Comparison of ENCODE assay signal across 19 cellular contexts in the genomic region with DNA sequence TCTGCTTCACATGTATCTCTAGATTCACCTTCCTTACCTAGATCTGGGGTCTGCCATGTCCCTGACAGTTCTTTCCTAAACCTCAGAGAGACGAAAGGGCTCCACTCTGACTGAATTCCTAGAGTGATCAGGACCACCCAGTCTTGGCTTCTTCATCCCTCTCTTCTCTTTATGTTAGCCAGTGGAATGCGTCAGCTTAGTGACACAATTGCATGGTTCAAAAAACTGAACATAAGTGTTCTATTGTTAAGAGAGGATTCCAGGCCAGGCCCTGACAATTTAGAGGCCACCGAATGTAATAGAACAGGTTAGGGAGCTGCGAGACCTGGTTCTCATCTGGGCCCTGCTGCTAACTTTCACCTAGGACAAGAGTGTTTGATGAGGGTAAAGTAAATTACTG. TPM values are rescaled to one million over a fixed set of nuclear protein-coding genes. Genes with fewer than 3 reads are reported as not detected.
A peak's percentile ranks its signal among the peaks of the same experiment; 100 is the strongest.
DNase-seq lines count a peak whose midpoint lies in the region; ATAC-seq, FAIRE-seq and TF ChIP-seq lines count a peak whose summit lies in the region.
"Had no signal": no experiment of that assay in that cellular context is flagged by ENCODE, and none has a peak within 500 bp of the region (broad histone marks: within the 10 kb centered on the region; RNA-seq: fewer than 3 reads in every experiment).

No MANE protein-coding gene starts in this region.

- peaks cover 2% of the 10 kb centered on the region; the same call in 1 of the 2 replicates for H3K36me3 Mint-ChIP-seq in WTC11
- no peaks in the 10 kb centered on the region for H3K36me3 Mint-ChIP-seq in progenitor cell of endocrine pancreas (ENCODE audit: insufficient read depth)

- no peaks in the 10 kb centered on the region for H3K36me3 ChIP-seq in IMR-90 (ENCODE audit: control insufficient read depth, insufficient read depth, low read length)

- H3K9me3 Mint-ChIP-seq in WTC11 (no peaks in the 10 kb centered on the region), progenitor cell of endocrine pancreas (ENCODE audit: low read depth) (no peaks in the 10 kb centered on the region)

- no peak overlapping the region for H2AK9ac ChIP-seq in IMR-90 (replicated peaks; ENCODE audit: low read depth, low read length, poor library complexity)

- no peak overlapping the region for H2AFZ ChIP-seq in IMR-90 (replicated peaks; ENCODE audit: low read length, poor library complexity)

- POLR2A ChIA-PET in IMR-90 (lab: Charles Lee; ENCODE audit: unreplicated experiment) (no interaction called here), WTC11 (lab: Charles Lee) (no interaction called here)

- H3K4me1 ChIP-seq in IMR-90 (ENCODE audit: control insufficient read depth, insufficient read depth, low read length): peaks cover 9% of the 10 kb centered on the region; the same call in 1 of the 2 replicates

- no peak overlapping the region for H2BK15ac ChIP-seq in IMR-90 (ENCODE audit: low read depth, low read length)

- dilution Hi-C loops in IMR-90 (cut with HindIII; ENCODE audit: low sequenced_read_pairs, unreplicated experiment): no loop called here

- H4K5ac ChIP-seq in IMR-90 (ENCODE audit: low read depth, low read length): no peak overlapping the region

- H4K91ac ChIP-seq in IMR-90 (ENCODE audit: insufficient read depth, low read depth, low read length): no peak overlapping the region

- no peak for FAIRE-seq in GM12891 (lab: Jason Lieb, UNC)
- FAIRE-seq: G401.6, H54 had no signal

- intact Hi-C loops in IMR-90 (cut with micrococcal nuclease): no loop called here

- no peak overlapping the region for H3K4me3 Mint-ChIP-seq in WTC11
- no peak overlapping the region for H3K4me3 Mint-ChIP-seq in progenitor cell of endocrine pancreas (ENCODE audit: low read depth)

- no peak overlapping the region for H3K4ac ChIP-seq in IMR-90 (ENCODE audit: low read depth, low read length)

- H3K27me3 Mint-ChIP-seq in WTC11 (ENCODE audit: low read depth) (no peaks in the 10 kb centered on the region), progenitor cell of endocrine pancreas (no peaks in the 10 kb centered on the region)

- in situ Hi-C loops in IMR-90 (cut with MboI; ENCODE audit: low sequenced_read_pairs): no loop called here
- in situ Hi-C loops in KBM-7 (cut with MboI; ENCODE audit: low pct_unique_long_range_greater_than_20kb, low sequenced_read_pairs): loop anchor here (25.0 kb wide), 1 partner anchor 520 kb away; the partner anchor contains the start of gene SEH1L

- H3K4me2 ChIP-seq in IMR-90 (ENCODE audit: low read depth, low read length): no peak overlapping the region

- peak overlapping the region; percentile 66; the same call in 1 of the 2 replicates for H3K14ac ChIP-seq in IMR-90 (replicated peaks; ENCODE audit: low read depth, low read length)

- H3K27me3 ChIP-seq in IMR-90 (ENCODE audit: control insufficient read depth, insufficient read depth, low read length): no peaks in the 10 kb centered on the region

- no peak overlapping the region for H3K56ac ChIP-seq in IMR-90 (ENCODE audit: extremely low read depth, insufficient read depth, low read length)

- H3K27ac Mint-ChIP-seq in WTC11 (0 out of 2 replicates have a peak overlapping the region, but pooled peaks have one; percentile 84), progenitor cell of endocrine pancreas (peak overlapping the region; percentile 78)

- H4K20me1 ChIP-seq in IMR-90 (ENCODE audit: insufficient read depth, low read length): no peaks in the 10 kb centered on the region; the same call in 1 of the 2 replicates

- no peak overlapping the region for H2BK120ac ChIP-seq in IMR-90 (ENCODE audit: low read depth, low read length)

- H3K27ac ChIP-seq in IMR-90 (ENCODE audit: insufficient read depth, low read length): no peak overlapping the region

- no peak for DNase-seq in IMR-90
- DNase-seq in WTC11 (ENCODE audit: low spot score): no peak
- DNase-seq in globus pallidus (ENCODE audit: low spot score): peak; percentile 42
- DNase-seq in progenitor cell of endocrine pancreas (ENCODE audit: low spot score, unreplicated experiment): no peak
- DNase-seq in KBM-7: no peak
- DNase-seq in activated CD4-positive, alpha-beta T cell treated with anti-CD3 and anti-CD28 coated beads for 1 hour: no peak
- DNase-seq in GM12891 (ENCODE audit: insufficient read length, low spot score): no peak
- no peak for DNase-seq in amygdala (lab: John Stamatoyannopoulos, UW)
- DNase-seq: ACHN; CD4-positive, CD25-positive, alpha-beta regulatory T cell; DMS53; Karpas-422; MM.1S; NCI-H1417 treated with DMSO at 0.1 percent for 48 hours; NCI-H2029; NCI-H510A; NCI-H82 had no signal

- no CpG with 5 or more reads among the region's 4 CpGs for WGBS in IMR-90 (ENCODE audit: extremely low coverage in 2 of 2, insufficient read length in 1 of 2), 2 experiments

- H4K8ac ChIP-seq in IMR-90 (ENCODE audit: low read depth in 2 of 2, low read length in 2 of 2): no peak overlapping the region; a peak in 1 of 4 replicates

- H3K9me3 ChIP-seq in IMR-90 (ENCODE audit: control insufficient read depth, insufficient read depth, low read length): no peaks in the 10 kb centered on the region

- 0 out of 2 replicates have a peak overlapping the region, but pooled peaks have one; percentile 0 for H2AK5ac ChIP-seq in IMR-90 (ENCODE audit: low read depth, low read length)

- H3K23ac ChIP-seq in IMR-90 (ENCODE audit: low read depth, low read length): peak overlapping the region; percentile 12; the same call in 1 of the 2 replicates

- no peak overlapping the region for H3K4me3 ChIP-seq in IMR-90 (ENCODE audit: insufficient read depth, low read depth, low read length)

- H2BK20ac ChIP-seq in IMR-90 (ENCODE audit: low read depth, low read length): no peak overlapping the region

- no peak for TF ChIP-seq CTCF in IMR-90 (conservative IDR thresholded peaks at IDR 0.05; ENCODE audit: low read depth, low read length)
- TF ChIP-seq CTCF in WTC11 (IDR thresholded peaks at IDR 0.05): no peak
- TF ChIP-seq CTCF in progenitor cell of endocrine pancreas (IDR thresholded peaks at IDR 0.05; ENCODE audit: unreplicated experiment): no peak

- H3K4me1 Mint-ChIP-seq in WTC11: peaks cover 17% of the 10 kb centered on the region
- peaks cover 10% of the 10 kb centered on the region for H3K4me1 Mint-ChIP-seq in progenitor cell of endocrine pancreas (ENCODE audit: low read depth)

- H2BK5ac ChIP-seq in IMR-90 (ENCODE audit: low read depth, low read length, poor library complexity, severe bottlenecking): no peak overlapping the region

- no TSS peak for BruUV-seq in IMR-90 (replicated peaks; lab: Mats Ljungman, UMichigan)

- CTCF ChIA-PET in IMR-90 (lab: Yijun Ruan, JAX): no interaction called here
- CTCF ChIA-PET in WTC11 (lab: Charles Lee): interaction anchor here (1.4 kb wide), 1 partner anchor 23 kb away, joined by 3 read pairs; no protein-coding TSS in a partner anchor

- no peak for ATAC-seq in IMR-90 (ENCODE audit: low read depth)
- no peak for ATAC-seq in WTC11

- no peak for TF ChIP-seq RAD21 in IMR-90 (IDR thresholded peaks at IDR 0.05; ENCODE audit: low read length)

- no peak for TF ChIP-seq POLR2A in IMR-90 (IDR thresholded peaks at IDR 0.05; ENCODE audit: low read depth, low read length)
- TF ChIP-seq POLR2A in GM12891 (IDR thresholded peaks at IDR 0.05; ENCODE audit: low read depth, low read length): no peak

- peaks cover 7 to 50% of the 10 kb centered on the region in 2 experiments for H3K79me1 ChIP-seq in IMR-90 (ENCODE audit: low read depth in 1 of 2, low read length in 2 of 2)

- no peak overlapping the region for H3K9ac ChIP-seq in IMR-90 (ENCODE audit: low read depth, low read length)

- no peak overlapping the region for H3K18ac ChIP-seq in IMR-90 (ENCODE audit: low read depth, low read length)

- 0 out of 2 replicates have a peak, but pooled peaks cover 3% of the 10 kb centered on the region for H3K9me1 ChIP-seq in IMR-90 (ENCODE audit: insufficient read depth, low read length)

TF ChIP-seq in IMR-90, 13 proteins besides CTCF, POLR2A, EP300 and RAD21 (continues in another document):
- no peak for TF ChIP-seq MXI1 (IDR thresholded peaks at IDR 0.05; ENCODE audit: borderline replicate concordance, low read depth, low read length)
- no peak for TF ChIP-seq FOS (IDR thresholded peaks at IDR 0.05; ENCODE audit: low read depth, low read length)

TF ChIP-seq in GM12891, 5 proteins besides CTCF, POLR2A, EP300 and RAD21:
- no peak for TF ChIP-seq POU2F2 (IDR thresholded peaks at IDR 0.05; ENCODE audit: low read depth, low read length)
- TF ChIP-seq PAX5 (IDR thresholded peaks at IDR 0.05; ENCODE audit: insufficient read depth, low read length, severe bottlenecking): no peak
- no peak for TF ChIP-seq SPI1 (IDR thresholded peaks at IDR 0.05; ENCODE audit: low read depth, low read length)
- TF ChIP-seq POLR2AphosphoS5 (IDR thresholded peaks at IDR 0.05; ENCODE audit: low read depth, low read length): no peak
- no peak for TF ChIP-seq TAF1 (IDR thresholded peaks at IDR 0.05; ENCODE audit: low read depth, low read length)
TF ChIP-seq in GM12891: peak in this region for 0.

RNA-seq across cellular contexts. Expression of gene PRELID3A, which starts 10.0 kb away (rescaled TPM):
- total RNA-seq in IMR-90 (2012; rRNA removed): 1.8 and 2.2 TPM in 2 replicates
- 10.1 and 11.1 TPM in 2 replicates for polyA plus RNA-seq in IMR-90 (2012; rRNA removed)
- polyA plus RNA-seq in IMR-90 (2012; cell fraction: cytosol; rRNA removed): 3.7 and 4.4 TPM in 2 replicates
- 42.2 and 105 TPM in 2 replicates for polyA plus RNA-seq in IMR-90 (2012; cell fraction: nucleus; rRNA removed; ENCODE audit: low replicate concordance)
- total RNA-seq in WTC11 (2021): 10.4 to 13.0 TPM (median 10.5 TPM) in 3 replicates
- 11.1 and 15.7 TPM in 2 replicates for total RNA-seq in progenitor cell of endocrine pancreas
- 7.5 TPM for polyA plus RNA-seq in GM12891 (2012; ENCODE audit: low read depth, missing spikeins)
- total RNA-seq: CD4-positive, CD25-positive, alpha-beta regulatory T cell had no signal

RNA-seq across cellular contexts. Expression of gene AFG3L2, which starts 40.7 kb away (rescaled TPM):
- total RNA-seq in IMR-90 (2012; rRNA removed): 37.6 and 65.5 TPM in 2 replicates
- polyA plus RNA-seq in IMR-90 (2012; rRNA removed): 24.8 and 26.9 TPM in 2 replicates
- polyA plus RNA-seq in IMR-90 (2012; cell fraction: cytosol; rRNA removed): 8.9 and 15.8 TPM in 2 replicates
- polyA plus RNA-seq in IMR-90 (2012; cell fraction: nucleus; rRNA removed; ENCODE audit: low replicate concordance): 8.0 and 24.0 TPM in 2 replicates
- 73.9 to 109 TPM (median 76.0 TPM) in 3 replicates for total RNA-seq in WTC11 (2021)
- 44.6 and 44.8 TPM in 2 replicates for total RNA-seq in progenitor cell of endocrine pancreas
- 47.7 TPM for polyA plus RNA-seq in GM12891 (2012; ENCODE audit: low read depth, missing spikeins)
